13 cellular contexts compared by ENCODE assay signal in genomic region chr15:63906266-63906584, GRCh38.
A peak's percentile ranks its signal among the peaks of the same experiment; 100 is the strongest.
DNase-seq lines count a peak whose midpoint lies in the region; ATAC-seq and TF ChIP-seq lines count a peak whose summit lies in the region.
"Had no signal": no experiment of that assay in that cellular context is flagged by ENCODE, and none has a peak within 500 bp of the region (broad histone marks: within the 10 kb centered on the region; RNA-seq: fewer than 3 reads in every experiment).

No MANE protein-coding gene starts in this region.

- no peak for ATAC-seq in CD4-positive, CD25-positive, alpha-beta regulatory T cell (ENCODE audit: low read depth in 2 of 2)
- ATAC-seq in activated naive CD4-positive, alpha-beta T cell treated with anti-CD3 and anti-CD28 coated beads, Interleukin-2, amount 50 U/mL, for 72 hours: no peak
- ATAC-seq in naive thymus-derived CD4-positive, alpha-beta T cell: peak; percentile 57

- H3K79me2 ChIP-seq in ACC112 (ENCODE audit: control insufficient read depth, insufficient read depth, low read length, unreplicated experiment): no peaks in the 10 kb centered on the region
- H3K79me2 ChIP-seq in mammary epithelial cell (ENCODE audit: insufficient read depth, low read length): no peaks in the 10 kb centered on the region

- H3K4me3 ChIP-seq in ACC112 (ENCODE audit: low read depth, low read length) (no peak overlapping the region), mammary epithelial cell (replicated peaks in 1 of 3; ENCODE audit: insufficient read depth in 1 of 3, low read depth in 2 of 3, low read length in 3 of 3) (no peak overlapping the region)
- H3K4me3 ChIP-seq in CD4-positive, CD25-positive, alpha-beta regulatory T cell (ENCODE audit: low read depth, low read length): no peak overlapping the region
- no peak overlapping the region for H3K4me3 ChIP-seq in naive thymus-derived CD4-positive, alpha-beta T cell (ENCODE audit: low read length)
- H3K4me3 ChIP-seq: uterus had no signal

- dilution Hi-C loops in mammary epithelial cell (cut with HindIII; ENCODE audit: low sequenced_read_pairs): no loop called here

- H3K4me1 Mint-ChIP-seq in CD4-positive, CD25-positive, alpha-beta regulatory T cell: peaks cover 0 to 18% (median 13%) of the 10 kb centered on the region in 4 donors
- peaks cover 17 to 49% (median 35%) of the 10 kb centered on the region in 7 donors for H3K4me1 Mint-ChIP-seq in naive thymus-derived CD4-positive, alpha-beta T cell

- H3K4me1 ChIP-seq in ACC112 (ENCODE audit: control insufficient read depth, insufficient read depth, low read length, unreplicated experiment): peaks cover 17% of the 10 kb centered on the region
- H3K4me1 ChIP-seq in CD4-positive, CD25-positive, alpha-beta regulatory T cell (ENCODE audit: control insufficient read depth, insufficient read depth, low read length, poor library complexity, severe bottlenecking): peaks cover 12% of the 10 kb centered on the region
- peaks cover 17 to 19% of the 10 kb centered on the region in 2 donors for H3K4me1 ChIP-seq in naive thymus-derived CD4-positive, alpha-beta T cell (ENCODE audit: control insufficient read depth in 2 of 2, insufficient read depth in 2 of 2, low read length in 2 of 2)
- H3K4me1 ChIP-seq in mammary epithelial cell (ENCODE audit: insufficient read depth, low read length): peaks cover 19% of the 10 kb centered on the region
- H3K4me1 ChIP-seq: uterus had no signal

- no peaks in the 10 kb centered on the region for H3K9me3 ChIP-seq in CD4-positive, CD25-positive, alpha-beta regulatory T cell (ENCODE audit: control insufficient read depth in 2 of 2, low read length in 2 of 2)
- no peaks in the 10 kb centered on the region for H3K9me3 ChIP-seq in naive thymus-derived CD4-positive, alpha-beta T cell (ENCODE audit: control insufficient read depth in 2 of 3, low read length in 3 of 3)
- H3K9me3 ChIP-seq in mammary epithelial cell (replicated peaks; ENCODE audit: insufficient read depth, low read length): no peaks in the 10 kb centered on the region
- H3K9me3 ChIP-seq: uterus had no signal

- WGBS in mammary epithelial cell (ENCODE audit: low coverage, missing lambda C conversion rate): 84% methylated on average over 4 of the region's 4 CpGs

- no TSS peak for BruUV-seq in mammary epithelial cell (replicated peaks; lab: Mats Ljungman, UMichigan)

- peak overlapping the region; percentile 12 for H2AFZ ChIP-seq in ACC112 (ENCODE audit: low read length, unreplicated experiment)
- H2AFZ ChIP-seq in mammary epithelial cell (ENCODE audit: low read depth, low read length): no peak overlapping the region

- POLR2A ChIA-PET in naive thymus-derived CD4-positive, alpha-beta T cell (lab: Charles Lee): no interaction called here

- CTCF ChIA-PET in naive thymus-derived CD4-positive, alpha-beta T cell (lab: Charles Lee): interaction anchor here (0.8 to 1.3 kb wide), 4 partner anchors 15 to 104 kb away, joined by 3 to 5 read pairs (median 4); no protein-coding TSS in a partner anchor
- CTCF ChIA-PET in mammary epithelial cell (lab: Charles Lee; ENCODE audit: low non-redundant PET): no interaction called here

- in situ Hi-C loops in mammary epithelial cell (cut with MboI; ENCODE audit: low sequenced_read_pairs in 2 of 2): no loop called here

- no peak for TF ChIP-seq CTCF in mammary epithelial cell (conservative IDR thresholded peaks at IDR 0.05 in 1 of 2, IDR thresholded peaks at IDR 0.05 in 1 of 2; ENCODE audit: extremely low read depth in 1 of 2, insufficient read depth in 1 of 2, low read depth in 1 of 2, low read length in 2 of 2)

- no peaks in the 10 kb centered on the region for H3K36me3 ChIP-seq in ACC112 (ENCODE audit: insufficient read depth, low read length)
- no peaks in the 10 kb centered on the region for H3K36me3 ChIP-seq in CD4-positive, CD25-positive, alpha-beta regulatory T cell (ENCODE audit: control insufficient read depth, insufficient read depth, low read length)
- H3K36me3 ChIP-seq in naive thymus-derived CD4-positive, alpha-beta T cell (ENCODE audit: control insufficient read depth in 2 of 3, insufficient read depth in 3 of 3, low read length in 3 of 3): no peaks in the 10 kb centered on the region
- H3K36me3 ChIP-seq in mammary epithelial cell (ENCODE audit: insufficient read depth, low read length): no peaks in the 10 kb centered on the region
- H3K36me3 ChIP-seq: uterus had no signal

- H3K27ac ChIP-seq in ACC112 (ENCODE audit: low read depth, low read length): no peak overlapping the region
- no peak overlapping the region for H3K27ac ChIP-seq in CD4-positive, CD25-positive, alpha-beta regulatory T cell (ENCODE audit: insufficient read depth, low read length, poor library complexity, severe bottlenecking)
- H3K27ac ChIP-seq in naive thymus-derived CD4-positive, alpha-beta T cell (ENCODE audit: low read depth, low read length): peak overlapping the region; percentile 58
- H3K27ac ChIP-seq in mammary epithelial cell (ENCODE audit: insufficient read depth, low read depth, low read length): no peak overlapping the region
- H3K27ac ChIP-seq: C4-2B had no signal

- no peaks in the 10 kb centered on the region for H3K27me3 Mint-ChIP-seq in CD4-positive, CD25-positive, alpha-beta regulatory T cell
- H3K27me3 Mint-ChIP-seq in naive thymus-derived CD4-positive, alpha-beta T cell: no peaks in the 10 kb centered on the region

- H3K36me3 Mint-ChIP-seq in CD4-positive, CD25-positive, alpha-beta regulatory T cell: no peaks in the 10 kb centered on the region
- H3K36me3 Mint-ChIP-seq in activated naive CD4-positive, alpha-beta T cell treated with anti-CD3 and anti-CD28 coated beads, Interleukin-2, amount 50 U/mL, for 72 hours: no peaks in the 10 kb centered on the region
- peaks cover 0 to 2% (median 0%) of the 10 kb centered on the region in 5 donors for H3K36me3 Mint-ChIP-seq in naive thymus-derived CD4-positive, alpha-beta T cell

- H3K9ac ChIP-seq in mammary epithelial cell (ENCODE audit: insufficient read depth, low read length): no peak overlapping the region

- no peak for DNase-seq in CD4-positive, CD25-positive, alpha-beta regulatory T cell
- no peak for DNase-seq in activated naive CD4-positive, alpha-beta T cell treated with anti-CD3 and anti-CD28 coated beads, Interleukin-2, amount 50 U/mL, for 72 hours (ENCODE audit: low spot score in 2 of 2)
- no peak for DNase-seq in naive thymus-derived CD4-positive, alpha-beta T cell
- DNase-seq in middle frontal gyrus (ENCODE audit: extremely low spot score, low spot score): no peak
- DNase-seq in NCI-H510A (lab: John Stamatoyannopoulos, UW): no peak
- DNase-seq in retina: no peak
- no peak for DNase-seq in mammary epithelial cell
- DNase-seq: activated CD4-positive, alpha-beta T cell treated with anti-CD3 and anti-CD28 coated beads for 48 hours; caudate nucleus; OCI-M1; uterus had no signal

- H3K27me3 ChIP-seq in ACC112 (ENCODE audit: insufficient read depth, low read length): no peaks in the 10 kb centered on the region
- no peaks in the 10 kb centered on the region for H3K27me3 ChIP-seq in CD4-positive, CD25-positive, alpha-beta regulatory T cell (ENCODE audit: control insufficient read depth, insufficient read depth, low read length)
- no peaks in the 10 kb centered on the region for H3K27me3 ChIP-seq in naive thymus-derived CD4-positive, alpha-beta T cell (ENCODE audit: control insufficient read depth in 2 of 2, insufficient read depth in 2 of 2, low read length in 2 of 2)
- H3K27me3 ChIP-seq in mammary epithelial cell (ENCODE audit: insufficient read depth, low read length): no peaks in the 10 kb centered on the region
- H3K27me3 ChIP-seq: uterus had no signal

- no peak overlapping the region for H3K4me3 Mint-ChIP-seq in CD4-positive, CD25-positive, alpha-beta regulatory T cell
- peak overlapping the region; percentile 8 to 66 (median 57) for H3K4me3 Mint-ChIP-seq in naive thymus-derived CD4-positive, alpha-beta T cell

- intact Hi-C loops in naive thymus-derived CD4-positive, alpha-beta T cell (cut with micrococcal nuclease): no loop called here
- intact Hi-C loops in mammary epithelial cell (cut with micrococcal nuclease): no loop called here

- H3K27ac Mint-ChIP-seq in CD4-positive, CD25-positive, alpha-beta regulatory T cell: peak overlapping the region; percentile 20 to 72 (median 62)
- peak overlapping the region; percentile 58 to 70 for H3K27ac Mint-ChIP-seq in activated naive CD4-positive, alpha-beta T cell treated with anti-CD3 and anti-CD28 coated beads, Interleukin-2, amount 50 U/mL, for 72 hours
- H3K27ac Mint-ChIP-seq in naive thymus-derived CD4-positive, alpha-beta T cell: peak overlapping the region; percentile 81 to 96 (median 93)

- no peaks in the 10 kb centered on the region for H3K9me3 Mint-ChIP-seq in CD4-positive, CD25-positive, alpha-beta regulatory T cell
- H3K9me3 Mint-ChIP-seq in activated naive CD4-positive, alpha-beta T cell treated with anti-CD3 and anti-CD28 coated beads, Interleukin-2, amount 50 U/mL, for 72 hours: no peaks in the 10 kb centered on the region
- no peaks in the 10 kb centered on the region for H3K9me3 Mint-ChIP-seq in naive thymus-derived CD4-positive, alpha-beta T cell

- no peak overlapping the region for H3K4me2 ChIP-seq in mammary epithelial cell (ENCODE audit: insufficient read depth, low read depth, low read length)

- H4K20me1 ChIP-seq in mammary epithelial cell (ENCODE audit: insufficient read depth, low read length): no peaks in the 10 kb centered on the region

Comparison
In these comparisons a context has a peak if more than half of its experiments do, and no peak if none do; other contexts are left out.
1. H3K4me3 Mint-ChIP-seq: peak in naive thymus-derived CD4-positive, alpha-beta T cell (10 of 10); none in CD4-positive, CD25-positive, alpha-beta regulatory T cell (0 of 4).
2. Peak in every context shown above with its lines, with median percentiles within 50 percentile points of each other: H3K27ac Mint-ChIP-seq.